ENCODE assay signal across 8 cellular contexts in the genomic region with DNA sequence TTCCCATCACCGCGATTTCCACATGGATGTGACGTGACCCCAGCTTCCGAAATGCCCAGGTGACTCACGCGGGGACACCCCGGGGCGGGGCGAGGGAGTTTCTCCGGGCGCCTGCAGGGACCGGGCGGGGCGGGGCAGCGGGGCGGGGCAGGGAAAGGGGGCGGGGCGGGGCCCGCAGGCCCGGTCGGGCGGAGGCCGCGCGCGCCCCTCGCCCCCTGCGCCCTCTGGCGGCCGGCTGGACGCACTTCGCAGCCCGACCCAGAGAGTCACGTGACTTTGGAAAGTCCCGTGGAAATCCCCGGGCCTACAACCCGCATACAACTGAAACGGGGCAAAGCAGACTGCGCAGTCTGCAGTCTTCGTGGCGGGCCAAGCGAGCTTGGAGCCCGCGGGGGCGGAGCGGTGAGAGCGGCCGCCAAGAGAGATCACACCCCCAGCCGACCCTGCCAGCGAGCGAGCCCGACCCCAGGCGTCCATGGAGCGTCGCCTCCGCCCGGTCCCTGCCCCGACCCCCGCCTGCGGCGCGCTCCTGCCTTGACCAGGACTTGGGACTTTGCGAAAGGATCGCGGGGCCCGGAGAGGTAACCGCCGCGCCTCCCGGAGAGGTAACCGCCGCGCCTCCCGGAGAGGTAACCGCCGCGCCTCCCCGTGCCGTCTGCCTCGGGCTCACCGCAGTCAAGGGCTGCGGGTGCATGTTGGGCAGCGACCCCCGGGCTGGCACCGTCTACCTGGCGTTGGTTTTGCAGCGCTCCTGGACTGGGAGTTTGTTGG. TPM values are rescaled to one million over a fixed set of nuclear protein-coding genes. Genes with fewer than 3 reads are reported as not detected.
DNase-seq lines count a peak whose midpoint lies in the region; TF ChIP-seq lines count a peak whose summit lies in the region.

Gene TNFAIP3, plus strand, starts transcription at position 346 of the 771 bp plus-strand sequence. CDS start 3,969 bp downstream, outside the sequence.

- peaks cover 12% of the 10 kb centered on the region for H3K36me3 ChIP-seq in NT2/D1 (ENCODE audit: insufficient read depth, insufficient read length, low read length)

- H3K9ac ChIP-seq in NT2/D1 (ENCODE audit: insufficient read length, low read depth), result peak within 1 kb of the TSS; percentile 81

- peak; percentile 89 for DNase-seq in Calu3
- DNase-seq in GM20000 (ENCODE audit: low spot score), result peak; percentile 96
- peak; percentile 71 for DNase-seq in HS-5 (ENCODE audit: low read depth)
- DNase-seq in NT2/D1 (ENCODE audit: low read depth, low spot score), result no peak
- DNase-seq in activated CD8-positive, alpha-beta memory T cell treated with anti-CD3 and anti-CD28 coated beads, Interleukin-2, amount 50 U/mL, for 1 hour (ENCODE audit: extremely low read depth), result peak; percentile 93
- peak; percentile 93 for DNase-seq in endothelial cell (ENCODE audit: low spot score)
- peak; percentile 70 for DNase-seq in middle frontal gyrus (ENCODE audit: extremely low spot score, low spot score)
- DNase-seq in stimulated activated CD8-positive, alpha-beta memory T cell treated with anti-CD3 and anti-CD28 coated beads, Interleukin-2, amount 100 ng/mL, for 1 hour (ENCODE audit: low read depth in 2 of 2), result peak; percentile 88 to 93

- H3K4me3 Mint-ChIP-seq in Calu3 (ENCODE audit: low read depth, unreplicated experiment), result peak within 1 kb of the TSS; percentile 86
- peak within 1 kb of the TSS; percentile 95 for H3K4me3 Mint-ChIP-seq in endothelial cell (ENCODE audit: unreplicated experiment)

- no peaks in the 10 kb centered on the region for H3K27me3 Mint-ChIP-seq in Calu3 (ENCODE audit: unreplicated experiment)
- peaks cover 10% of the 10 kb centered on the region for H3K27me3 Mint-ChIP-seq in endothelial cell (ENCODE audit: unreplicated experiment)

- H3K4me1 ChIP-seq in NT2/D1 (ENCODE audit: insufficient read depth, insufficient read length), result peaks cover 6% of the 10 kb centered on the region

- H3K4me1 Mint-ChIP-seq in Calu3 (ENCODE audit: low read depth, unreplicated experiment) (peaks cover 25% of the 10 kb centered on the region), endothelial cell (ENCODE audit: unreplicated experiment) (peaks cover 48% of the 10 kb centered on the region)

- intact Hi-C loops in Calu3 (cut with micrococcal nuclease; ENCODE audit: unreplicated experiment), result loop anchor here (5.0 kb wide), 2 partner anchors 145 to 160 kb away; no protein-coding TSS in a partner anchor

- BruUV-seq in Calu3 (replicated peaks; lab: Mats Ljungman, UMichigan), result no TSS peak

- CTCF ChIA-PET in Calu3 (lab: Charles Lee), result interaction anchor here (0.5 to 2.2 kb wide), 10 partner anchors 18 to 159 kb away, joined by 3 to 7 read pairs (median 4); no protein-coding TSS in a partner anchor

- H3K9me3 ChIP-seq in NT2/D1 (ENCODE audit: insufficient read depth, low read length), result no peaks in the 10 kb centered on the region

- TF ChIP-seq CTCF in Calu3 (IDR thresholded peaks at IDR 0.05; ENCODE audit: unreplicated experiment), result peak; percentile 63
- TF ChIP-seq CTCF in GM20000 (IDR thresholded peaks at IDR 0.05; ENCODE audit: extremely low read depth, missing control alignments), result peak; percentile 75
- peak; percentile 90 for TF ChIP-seq CTCF in endothelial cell (IDR thresholded peaks at IDR 0.05; ENCODE audit: unreplicated experiment)

- H3K36me3 Mint-ChIP-seq in Calu3 (ENCODE audit: insufficient read depth, unreplicated experiment) (peaks cover 34% of the 10 kb centered on the region), endothelial cell (ENCODE audit: low read depth, unreplicated experiment) (peaks cover 7% of the 10 kb centered on the region)

- peak within 1 kb of the TSS; percentile 74 for H3K4me3 ChIP-seq in NT2/D1 (ENCODE audit: insufficient read length, low read depth)

- H3K27ac Mint-ChIP-seq in Calu3 (ENCODE audit: unreplicated experiment) (peak within 1 kb of the TSS; percentile 71), endothelial cell (ENCODE audit: unreplicated experiment) (peak within 1 kb of the TSS; percentile 86)

- peaks cover 18% of the 10 kb centered on the region for H3K27me3 ChIP-seq in NT2/D1 (ENCODE audit: insufficient read depth, insufficient read length)

- H3K9me3 Mint-ChIP-seq in Calu3 (ENCODE audit: low read depth, unreplicated experiment), result no peaks in the 10 kb centered on the region
- H3K9me3 Mint-ChIP-seq in endothelial cell (ENCODE audit: unreplicated experiment), result no peaks in the 10 kb centered on the region

RNA-seq across cellular contexts. Expression of gene TNFAIP3, which starts in this region (rescaled TPM):
- 19.4 and 22.6 TPM in 2 replicates for total RNA-seq in Calu3 (2022)
- 22.6 TPM for total RNA-seq in endothelial cell (ENCODE audit: unreplicated experiment)
